Comparison of ENCODE assay signal across 22 cellular contexts in genomic region chr22:23543506-23544000, GRCh38. TPM values are rescaled to one million over a fixed set of nuclear protein-coding genes. Genes with fewer than 3 reads are reported as not detected.
"Had no signal": no experiment of that assay in that cellular context is flagged by ENCODE, and none has a peak within 500 bp of the region (broad histone marks: within the 10 kb centered on the region; RNA-seq: fewer than 3 reads in every experiment).

No MANE protein-coding gene starts in this region.

RNA-seq across cellular contexts. Expression of gene IGLL1, which starts 36.5 kb away (rescaled TPM):
- total RNA-seq: kidney, left colon, left lung, lower lobe of right lung, mammary epithelial cell, natural killer cell, omental fat pad, progenitor cell of endocrine pancreas, pulmonary artery endothelial cell, renal cortical epithelial cell, right cardiac atrium, sciatic nerve, spleen, subcutaneous adipose tissue, suprapubic skin, thoracic aorta, upper lobe of right lung had no signal
- polyA plus RNA-seq: immature natural killer cell, liver, mammary epithelial cell, neural cell, ovary, right cardiac atrium, small intestine had no signal
